Comparison of ENCODE assay signal across 1 cellular context in the genomic region with DNA sequence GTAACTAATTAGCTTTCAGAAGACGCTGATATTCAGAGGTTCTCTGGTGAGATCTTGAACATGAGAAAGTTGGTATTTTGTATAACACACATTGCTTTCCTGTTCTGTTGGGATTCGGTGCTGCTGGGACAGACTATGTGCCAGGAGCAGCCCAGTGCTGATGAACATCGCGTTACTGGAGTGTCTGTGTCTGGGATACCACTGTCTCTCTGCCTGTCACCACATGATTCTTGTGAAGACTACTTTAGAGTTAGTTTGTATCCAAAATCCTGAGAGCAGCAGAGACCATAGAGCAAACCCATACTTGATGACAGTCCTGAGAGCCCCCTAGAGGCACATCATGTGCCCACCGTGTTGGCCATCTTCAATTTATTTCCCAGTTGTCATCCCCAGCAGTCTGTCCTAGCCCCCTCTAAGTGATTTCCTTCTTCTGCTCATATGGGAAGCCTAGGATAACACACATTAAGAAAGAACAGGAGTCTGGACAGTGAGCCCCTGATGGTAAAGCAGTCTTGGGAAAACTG.
TF ChIP-seq lines count a peak whose summit lies in the region.

No MANE protein-coding gene starts in this region.

TF ChIP-seq in HCT116, 20 proteins besides CTCF, POLR2A, EP300 and RAD21:
- TF ChIP-seq ELF1 (IDR thresholded peaks at IDR 0.05; ENCODE audit: borderline replicate concordance, low read depth) (no peak), YY1 (IDR thresholded peaks at IDR 0.05; ENCODE audit: extremely low read depth, insufficient replicate concordance, low read depth, low read length) (no peak), SRF (IDR thresholded peaks at IDR 0.05; ENCODE audit: low read depth) (no peak), CEBPB (IDR thresholded peaks at IDR 0.05; ENCODE audit: low read depth) (no peak), EZH2phosphoT487 (IDR thresholded peaks at IDR 0.05; ENCODE audit: borderline replicate concordance) (no peak), ZFX (IDR thresholded peaks at IDR 0.05) (no peak), CBX3 (IDR thresholded peaks at IDR 0.05; ENCODE audit: low read depth) (no peak), FOSL1 (IDR thresholded peaks at IDR 0.05; ENCODE audit: low read depth) (no peak), SIN3A (IDR thresholded peaks at IDR 0.05; ENCODE audit: low read depth) (no peak)
- TF ChIP-seq, protein P1, sequence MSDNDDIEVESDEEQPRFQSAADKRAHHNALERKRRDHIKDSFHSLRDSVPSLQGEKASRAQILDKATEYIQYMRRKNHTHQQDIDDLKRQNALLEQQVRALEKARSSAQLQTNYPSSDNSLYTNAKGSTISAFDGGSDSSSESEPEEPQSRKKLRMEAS (IDR thresholded peaks at IDR 0.05) = no peak
- TF ChIP-seq, protein P2, sequence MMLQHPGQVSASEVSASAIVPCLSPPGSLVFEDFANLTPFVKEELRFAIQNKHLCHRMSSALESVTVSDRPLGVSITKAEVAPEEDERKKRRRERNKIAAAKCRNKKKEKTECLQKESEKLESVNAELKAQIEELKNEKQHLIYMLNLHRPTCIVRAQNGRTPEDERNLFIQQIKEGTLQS (IDR thresholded peaks at IDR 0.05) = no peak
